2 cellular contexts compared by ENCODE assay signal in the genomic region with DNA sequence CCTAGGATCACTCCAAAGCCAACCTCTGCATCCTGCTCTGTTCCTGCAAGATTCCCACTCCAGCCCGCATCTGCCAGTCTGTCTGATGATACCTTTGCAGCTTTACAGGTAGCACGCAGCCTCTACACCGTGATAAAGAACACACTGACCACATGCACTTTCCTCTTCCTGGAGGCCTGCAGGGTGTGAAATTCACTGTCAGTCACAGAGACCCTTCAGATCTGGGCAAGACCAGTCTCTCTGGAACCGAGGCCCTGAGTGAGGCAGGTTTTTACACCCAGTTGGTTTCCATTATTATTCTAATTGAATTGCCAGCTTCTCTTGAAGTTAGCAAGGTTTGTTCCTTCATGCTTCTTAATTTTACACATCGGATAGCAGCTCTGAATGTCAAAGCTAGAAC.
TF ChIP-seq lines count a peak whose summit lies in the region.

No MANE protein-coding gene starts in this region.

TF ChIP-seq in GM23338, 12 proteins besides CTCF, POLR2A, EP300 and RAD21 (continued from another document and continues in another):
- TF ChIP-seq, protein P1, sequence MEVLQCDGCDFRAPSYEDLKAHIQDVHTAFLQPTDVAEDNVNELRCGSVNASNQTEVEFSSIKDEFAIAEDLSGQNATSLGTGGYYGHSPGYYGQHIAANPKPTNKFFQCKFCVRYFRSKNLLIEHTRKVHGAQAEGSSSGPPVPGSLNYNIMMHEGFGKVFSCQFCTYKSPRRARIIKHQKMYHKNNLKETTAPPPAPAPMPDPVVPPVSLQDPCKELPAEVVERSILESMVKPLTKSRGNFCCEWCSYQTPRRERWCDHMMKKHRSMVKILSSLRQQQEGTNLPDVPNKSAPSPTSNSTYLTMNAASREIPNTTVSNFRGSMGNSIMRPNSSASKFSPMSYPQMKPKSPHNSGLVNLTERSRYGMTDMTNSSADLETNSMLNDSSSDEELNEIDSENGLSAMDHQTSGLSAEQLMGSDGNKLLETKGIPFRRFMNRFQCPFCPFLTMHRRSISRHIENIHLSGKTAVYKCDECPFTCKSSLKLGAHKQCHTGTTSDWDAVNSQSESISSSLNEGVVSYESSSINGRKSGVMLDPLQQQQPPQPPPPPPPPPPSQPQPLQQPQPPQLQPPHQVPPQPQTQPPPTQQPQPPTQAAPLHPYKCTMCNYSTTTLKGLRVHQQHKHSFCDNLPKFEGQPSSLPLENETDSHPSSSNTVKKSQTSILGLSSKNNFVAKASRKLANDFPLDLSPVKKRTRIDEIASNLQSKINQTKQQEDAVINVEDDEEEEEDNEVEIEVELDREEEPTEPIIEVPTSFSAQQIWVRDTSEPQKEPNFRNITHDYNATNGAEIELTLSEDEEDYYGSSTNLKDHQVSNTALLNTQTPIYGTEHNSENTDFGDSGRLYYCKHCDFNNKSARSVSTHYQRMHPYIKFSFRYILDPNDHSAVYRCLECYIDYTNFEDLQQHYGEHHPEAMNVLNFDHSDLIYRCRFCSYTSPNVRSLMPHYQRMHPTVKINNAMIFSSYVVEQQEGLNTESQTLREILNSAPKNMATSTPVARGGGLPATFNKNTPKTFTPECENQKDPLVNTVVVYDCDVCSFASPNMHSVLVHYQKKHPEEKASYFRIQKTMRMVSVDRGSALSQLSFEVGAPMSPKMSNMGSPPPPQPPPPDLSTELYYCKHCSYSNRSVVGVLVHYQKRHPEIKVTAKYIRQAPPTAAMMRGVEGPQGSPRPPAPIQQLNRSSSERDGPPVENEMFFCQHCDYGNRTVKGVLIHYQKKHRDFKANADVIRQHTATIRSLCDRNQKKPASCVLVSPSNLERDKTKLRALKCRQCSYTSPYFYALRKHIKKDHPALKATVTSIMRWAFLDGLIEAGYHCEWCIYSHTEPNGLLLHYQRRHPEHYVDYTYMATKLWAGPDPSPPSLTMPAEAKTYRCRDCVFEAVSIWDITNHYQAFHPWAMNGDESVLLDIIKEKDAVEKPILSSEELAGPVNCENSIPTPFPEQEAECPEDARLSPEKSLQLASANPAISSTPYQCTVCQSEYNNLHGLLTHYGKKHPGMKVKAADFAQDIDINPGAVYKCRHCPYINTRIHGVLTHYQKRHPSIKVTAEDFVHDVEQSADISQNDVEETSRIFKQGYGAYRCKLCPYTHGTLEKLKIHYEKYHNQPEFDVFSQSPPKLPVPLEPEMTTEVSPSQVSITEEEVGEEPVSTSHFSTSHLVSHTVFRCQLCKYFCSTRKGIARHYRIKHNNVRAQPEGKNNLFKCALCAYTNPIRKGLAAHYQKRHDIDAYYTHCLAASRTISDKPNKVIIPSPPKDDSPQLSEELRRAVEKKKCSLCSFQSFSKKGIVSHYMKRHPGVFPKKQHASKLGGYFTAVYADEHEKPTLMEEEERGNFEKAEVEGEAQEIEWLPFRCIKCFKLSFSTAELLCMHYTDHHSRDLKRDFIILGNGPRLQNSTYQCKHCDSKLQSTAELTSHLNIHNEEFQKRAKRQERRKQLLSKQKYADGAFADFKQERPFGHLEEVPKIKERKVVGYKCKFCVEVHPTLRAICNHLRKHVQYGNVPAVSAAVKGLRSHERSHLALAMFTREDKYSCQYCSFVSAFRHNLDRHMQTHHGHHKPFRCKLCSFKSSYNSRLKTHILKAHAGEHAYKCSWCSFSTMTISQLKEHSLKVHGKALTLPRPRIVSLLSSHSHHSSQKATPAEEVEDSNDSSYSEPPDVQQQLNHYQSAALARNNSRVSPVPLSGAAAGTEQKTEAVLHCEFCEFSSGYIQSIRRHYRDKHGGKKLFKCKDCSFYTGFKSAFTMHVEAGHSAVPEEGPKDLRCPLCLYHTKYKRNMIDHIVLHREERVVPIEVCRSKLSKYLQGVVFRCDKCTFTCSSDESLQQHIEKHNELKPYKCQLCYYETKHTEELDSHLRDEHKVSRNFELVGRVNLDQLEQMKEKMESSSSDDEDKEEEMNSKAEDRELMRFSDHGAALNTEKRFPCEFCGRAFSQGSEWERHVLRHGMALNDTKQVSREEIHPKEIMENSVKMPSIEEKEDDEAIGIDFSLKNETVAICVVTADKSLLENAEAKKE (CRISPR knock-in tag; IDR thresholded peaks at IDR 0.05) = no peak
- TF ChIP-seq STAT1 (IDR thresholded peaks at IDR 0.05; ENCODE audit: unreplicated experiment) (no peak), ZNF114 (CRISPR knock-in tag; IDR thresholded peaks at IDR 0.05) (no peak), POLR2AphosphoS5 (IDR thresholded peaks at IDR 0.05; ENCODE audit: low read depth) (no peak), NANOG (IDR thresholded peaks at IDR 0.05; ENCODE audit: borderline replicate concordance) (no peak), ZNF331 (CRISPR knock-in tag; IDR thresholded peaks at IDR 0.05; ENCODE audit: low read depth) (no peak), EZH2 (IDR thresholded peaks at IDR 0.05; ENCODE audit: low read depth, unreplicated experiment) (no peak), CREB1 (CRISPR knock-in tag; IDR thresholded peaks at IDR 0.05; ENCODE audit: low read depth) (no peak), EZH2phosphoT487 (IDR thresholded peaks at IDR 0.05; ENCODE audit: unreplicated experiment) (no peak)
- TF ChIP-seq, protein P2, sequence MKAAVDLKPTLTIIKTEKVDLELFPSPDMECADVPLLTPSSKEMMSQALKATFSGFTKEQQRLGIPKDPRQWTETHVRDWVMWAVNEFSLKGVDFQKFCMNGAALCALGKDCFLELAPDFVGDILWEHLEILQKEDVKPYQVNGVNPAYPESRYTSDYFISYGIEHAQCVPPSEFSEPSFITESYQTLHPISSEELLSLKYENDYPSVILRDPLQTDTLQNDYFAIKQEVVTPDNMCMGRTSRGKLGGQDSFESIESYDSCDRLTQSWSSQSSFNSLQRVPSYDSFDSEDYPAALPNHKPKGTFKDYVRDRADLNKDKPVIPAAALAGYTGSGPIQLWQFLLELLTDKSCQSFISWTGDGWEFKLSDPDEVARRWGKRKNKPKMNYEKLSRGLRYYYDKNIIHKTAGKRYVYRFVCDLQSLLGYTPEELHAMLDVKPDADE (IDR thresholded peaks at IDR 0.05) = no peak

TF ChIP-seq in H1, 55 proteins besides CTCF, POLR2A, EP300 and RAD21 (continued from another document):
- TF ChIP-seq, protein P3, sequence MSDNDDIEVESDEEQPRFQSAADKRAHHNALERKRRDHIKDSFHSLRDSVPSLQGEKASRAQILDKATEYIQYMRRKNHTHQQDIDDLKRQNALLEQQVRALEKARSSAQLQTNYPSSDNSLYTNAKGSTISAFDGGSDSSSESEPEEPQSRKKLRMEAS (IDR thresholded peaks at IDR 0.05) = peak; percentile 31; the same call in 1 of the 2 replicates
- TF ChIP-seq RBBP5 (IDR thresholded peaks at IDR 0.05; ENCODE audit: borderline replicate concordance, low read depth, low read length) = no peak
TF ChIP-seq in H1: peak in this region for 2.
